10 cellular contexts compared by ENCODE assay signal in genomic region chr10:128274938-128275337, GRCh38.
DNase-seq lines count a peak whose midpoint lies in the region; ATAC-seq, FAIRE-seq and TF ChIP-seq lines count a peak whose summit lies in the region.
"Had no signal": no experiment of that assay in that cellular context is flagged by ENCODE, and none has a peak within 500 bp of the region (broad histone marks: within the 10 kb centered on the region; RNA-seq: fewer than 3 reads in every experiment).

No MANE protein-coding gene starts in this region.

- H3K4me1 ChIP-seq in K562 (replicated peaks in 1 of 2; ENCODE audit: control insufficient read depth in 2 of 2, insufficient read depth in 2 of 2, low read length in 2 of 2): no peaks in the 10 kb centered on the region; a peak in 1 of 5 replicates

- no peak for FAIRE-seq in K562 (lab: Jason Lieb, UNC)

- H2AFZ ChIP-seq in K562 (ENCODE audit: low read depth, low read length): no peak overlapping the region

- peak in 1 of 3 experiments; percentile 21; a peak in 1 of 6 replicates for TF ChIP-seq CTCF in K562 (IDR thresholded peaks at IDR 0.05 in 2 of 3, conservative IDR thresholded peaks at IDR 0.05 in 1 of 3; ENCODE audit: insufficient read depth in 2 of 3, low read depth in 1 of 3, low read length in 3 of 3)

- DNase-seq in activated CD4-positive, alpha-beta T cell treated with anti-CD3 and anti-CD28 coated beads for 48 hours: peak; percentile 40
- DNase-seq in activated CD4-positive, alpha-beta T cell treated with anti-CD3 and anti-CD28 coated beads for 1 hour: no peak
- DNase-seq in MV-4-11 (lab: John Stamatoyannopoulos, UW) (peak; percentile 46), K562 (ENCODE audit: extremely low read depth in 1 of 4, low spot score in 3 of 4) (peak in 1 of 4 experiments; percentile 26), SKM-1 (lab: John Stamatoyannopoulos, UW; ENCODE audit: unreplicated experiment) (no peak)
- DNase-seq in stimulated activated CD8-positive, alpha-beta memory T cell treated with anti-CD3 and anti-CD28 coated beads, Interleukin-4, amount 100 ng/mL, for 48 hours: peak; percentile 30
- DNase-seq in activated CD8-positive, alpha-beta memory T cell treated with anti-CD3 and anti-CD28 coated beads for 24 hours: no peak
- DNase-seq: COR-L47 had no signal

- H3K9ac ChIP-seq in K562 (ENCODE audit: insufficient read depth in 1 of 2, low read depth in 2 of 2, low read length in 2 of 2): no peak overlapping the region

- H3K4me2 ChIP-seq in K562 (ENCODE audit: insufficient read depth, low read length): peak overlapping the region; percentile 48; the same call in 1 of the 2 replicates
- H3K4me2 ChIP-seq: smooth muscle cell had no signal

- intact Hi-C loops in K562 (cut with micrococcal nuclease): no loop called here

- peaks cover 3 to 23% of the 10 kb centered on the region in 2 experiments; a peak in 3 of 5 replicates for H3K27me3 ChIP-seq in K562 (ENCODE audit: control insufficient read depth in 2 of 2, insufficient read depth in 2 of 2, low read length in 2 of 2)

- in situ Hi-C loops in K562 (cut with MboI): loop anchor here (25.0 kb wide), 1 partner anchor 587 kb away; no protein-coding TSS in a partner anchor

- ATAC-seq in K562 (peak; percentile 80), HG03045 (IDR thresholded peaks at IDR 0.05; ENCODE audit: unreplicated experiment) (no peak)

- no TSS peak for BruUV-seq in K562 (replicated peaks; lab: Mats Ljungman, UMichigan)

- H3K79me2 ChIP-seq in K562 (ENCODE audit: control insufficient read depth, insufficient read depth, low read length): no peaks in the 10 kb centered on the region

- no peaks in the 10 kb centered on the region for H3K36me3 ChIP-seq in K562 (ENCODE audit: control insufficient read depth, insufficient read depth, low read length)

- 2% methylated on average over 9 of the region's 10 CpGs for WGBS in K562 (ENCODE audit: insufficient coverage, low coverage, missing lambda C conversion rate)

- H3K27ac ChIP-seq in K562 (ENCODE audit: extremely low read depth, low read depth, low read length): no peak overlapping the region

- TF ChIP-seq POLR2A in K562 (conservative IDR thresholded peaks at IDR 0.05): no peak

- H4K20me1 ChIP-seq in K562 (replicated peaks; ENCODE audit: control insufficient read depth, insufficient read depth, low read length): no peaks in the 10 kb centered on the region

- CTCF ChIA-PET in K562 (lab: Yijun Ruan, JAX; ENCODE audit: low intra/inter-chr PET ratio): no interaction called here

- no peak for TF ChIP-seq RAD21 in K562 (CRISPR knock-in tag; conservative IDR thresholded peaks at IDR 0.05 in 1 of 2, IDR thresholded peaks at IDR 0.05 in 1 of 2)

- no peaks in the 10 kb centered on the region for H3K9me1 ChIP-seq in K562 (ENCODE audit: control insufficient read depth, insufficient read depth, low read length)

- no peak overlapping the region for H3K4me3 ChIP-seq in K562
- H3K4me3 ChIP-seq: smooth muscle cell had no signal

- POLR2A ChIA-PET in K562 (lab: Yijun Ruan, JAX): interaction anchor here (0.8 to 1.4 kb wide), 3 partner anchors 10 to 448 kb away, joined by 3 to 4 read pairs (median 3); no protein-coding TSS in a partner anchor

- no peaks in the 10 kb centered on the region for H3K9me3 ChIP-seq in K562 (replicated peaks; ENCODE audit: control insufficient read depth, insufficient read depth, low read depth, low read length)

- TF ChIP-seq EP300 in K562 (IDR thresholded peaks at IDR 0.05; ENCODE audit: low read length): no peak

TF ChIP-seq in K562, 482 proteins besides CTCF, POLR2A, EP300 and RAD21:
- TF ChIP-seq KAT8 (IDR thresholded peaks at IDR 0.05; ENCODE audit: low read depth) (no peak), HMGN3 (IDR thresholded peaks at IDR 0.05; ENCODE audit: borderline replicate concordance, extremely low read depth, insufficient read length, low read depth, low read length) (no peak), ZNF780A (CRISPR knock-in tag; IDR thresholded peaks at IDR 0.05) (no peak), NR1H2 (CRISPR knock-in tag; IDR thresholded peaks at IDR 0.05) (no peak), KAT7 (CRISPR knock-in tag; IDR thresholded peaks at IDR 0.05; ENCODE audit: borderline replicate concordance) (no peak), ETV5 (CRISPR knock-in tag; IDR thresholded peaks at IDR 0.05; ENCODE audit: low read depth) (no peak), ZNF830 (CRISPR knock-in tag; IDR thresholded peaks at IDR 0.05) (no peak), TAF9B (IDR thresholded peaks at IDR 0.05; ENCODE audit: partially characterized antibody) (no peak), SRSF7 (optimal IDR thresholded peaks at IDR 0.05; ENCODE audit: low read depth, low read length) (no peak), ZBTB17 (CRISPR knock-in tag; IDR thresholded peaks at IDR 0.05) (no peak), MXI1 (IDR thresholded peaks at IDR 0.05; ENCODE audit: low read depth, low read length) (no peak), TFAM (CRISPR knock-in tag; conservative IDR thresholded peaks at IDR 0.05) (no peak), E2F6 (IDR thresholded peaks at IDR 0.05; ENCODE audit: borderline replicate concordance in 1 of 2, extremely low read depth in 1 of 2, insufficient read depth in 1 of 2, insufficient read length in 1 of 2, low read depth in 1 of 2, low read length in 1 of 2, poor library complexity in 1 of 2, severe bottlenecking in 1 of 2) (no peak), FOXA3 (CRISPR knock-in tag; conservative IDR thresholded peaks at IDR 0.05 in 1 of 2, IDR thresholded peaks at IDR 0.05 in 1 of 2) (no peak), SREBF2 (CRISPR knock-in tag; IDR thresholded peaks at IDR 0.05) (no peak), PRPF4 (IDR thresholded peaks at IDR 0.05; ENCODE audit: insufficient read depth, low read depth, low read length, poor library complexity, severe bottlenecking) (no peak)

Comparison
In these comparisons a context has a peak if more than half of its experiments do, and no peak if none do; other contexts are left out.
1. DNase-seq: peak in activated CD4-positive, alpha-beta T cell treated with anti-CD3 and anti-CD28 coated beads for 48 hours (single experiment), MV-4-11 (single experiment) and stimulated activated CD8-positive, alpha-beta memory T cell treated with anti-CD3 and anti-CD28 coated beads, Interleukin-4, amount 100 ng/mL, for 48 hours (single experiment); none in activated CD4-positive, alpha-beta T cell treated with anti-CD3 and anti-CD28 coated beads for 1 hour (single experiment), SKM-1 (single experiment) and activated CD8-positive, alpha-beta memory T cell treated with anti-CD3 and anti-CD28 coated beads for 24 hours (single experiment).